ENCODE assay signal across 8 cellular contexts in the genomic region with DNA sequence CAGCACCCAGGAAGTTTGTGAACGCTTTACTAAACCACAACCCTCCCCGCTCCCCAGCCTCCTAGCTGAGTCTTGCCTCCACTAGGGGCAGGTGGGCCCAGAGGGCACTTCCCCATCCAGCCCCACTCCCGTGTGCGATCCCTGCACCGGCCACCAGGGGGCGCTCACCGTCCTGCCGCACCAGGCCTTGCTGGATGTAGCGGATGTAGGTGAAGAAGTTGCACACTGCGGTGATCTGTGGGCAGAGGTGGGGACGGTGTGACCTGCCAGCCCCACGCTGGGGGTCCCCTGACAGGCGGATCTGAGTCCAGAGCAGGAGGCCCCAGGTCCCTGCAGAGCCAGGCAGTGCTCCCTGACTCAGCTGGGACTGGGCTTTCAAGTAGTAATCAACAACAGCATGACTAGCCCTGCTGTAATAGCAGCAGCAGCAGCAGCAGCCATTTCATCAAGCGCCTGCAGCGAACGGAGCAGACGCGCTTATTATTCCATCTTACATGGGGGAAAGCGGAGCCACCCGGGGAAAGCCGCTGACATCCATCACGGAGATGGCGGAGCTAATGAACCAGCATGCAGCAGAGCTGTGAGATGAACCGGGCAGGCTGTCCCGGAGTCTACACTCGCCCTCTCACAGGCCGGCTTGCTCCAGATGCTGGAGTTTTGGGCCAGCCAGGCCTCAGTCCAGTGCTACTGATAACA. TPM values are rescaled to one million over a fixed set of nuclear protein-coding genes. Genes with fewer than 3 reads are reported as not detected.
DNase-seq lines count a peak whose midpoint lies in the region; ATAC-seq, FAIRE-seq and TF ChIP-seq lines count a peak whose summit lies in the region.

No MANE protein-coding gene starts in this region.

- H3K27me3 ChIP-seq in WERI-Rb-1 (ENCODE audit: insufficient read depth, low read depth, severe bottlenecking), result no peaks in the 10 kb centered on the region

- no peaks in the 10 kb centered on the region for H3K9me3 ChIP-seq in WERI-Rb-1 (ENCODE audit: severe bottlenecking)

- no peak overlapping the region for H3K4me3 ChIP-seq in WERI-Rb-1 (ENCODE audit: low read depth, low read length)

- DNase-seq in GM12891 (ENCODE audit: insufficient read length, low spot score) (peak; percentile 99), NCI-H2227 (lab: John Stamatoyannopoulos, UW; ENCODE audit: unreplicated experiment) (peak; percentile 90), WERI-Rb-1 (peak; percentile 90), brain pericyte (ENCODE audit: low read depth, low spot score) (peak; percentile 62), iris pigment epithelial cell (ENCODE audit: low read depth) (peak; percentile 58)
- DNase-seq in stimulated activated CD4-positive, alpha-beta T cell treated with anti-CD3 and anti-CD28 coated beads, Interleukin-1b, Interleukin-23, amount 100 ng/mL, for 1 hour (ENCODE audit: low read depth in 2 of 2), result peak; percentile 83 to 95

- peak; percentile 94 for FAIRE-seq in GM12891 (lab: Jason Lieb, UNC)

- TF ChIP-seq POLR2A in GM12891 (IDR thresholded peaks at IDR 0.05; ENCODE audit: low read depth, low read length), result no peak

- H3K36me3 ChIP-seq in WERI-Rb-1, result no peaks in the 10 kb centered on the region

- no peak overlapping the region for H3K27ac ChIP-seq in WERI-Rb-1

- TF ChIP-seq CTCF in WERI-Rb-1 (IDR thresholded peaks at IDR 0.05; ENCODE audit: low read depth, low read length), result peak; percentile 98

- ATAC-seq in HG03045 (IDR thresholded peaks at IDR 0.05; ENCODE audit: unreplicated experiment) (peak; percentile 55), HG03095 (IDR thresholded peaks at IDR 0.05; ENCODE audit: unreplicated experiment) (no peak)

TF ChIP-seq in GM12891, 5 proteins besides CTCF, POLR2A, EP300 and RAD21:
- TF ChIP-seq SPI1 (IDR thresholded peaks at IDR 0.05; ENCODE audit: low read depth, low read length), result peak; percentile 89
- no peak for TF ChIP-seq PAX5 (IDR thresholded peaks at IDR 0.05; ENCODE audit: insufficient read depth, low read length, severe bottlenecking)
- no peak for TF ChIP-seq POLR2AphosphoS5 (IDR thresholded peaks at IDR 0.05; ENCODE audit: low read depth, low read length)
- no peak for TF ChIP-seq POU2F2 (IDR thresholded peaks at IDR 0.05; ENCODE audit: low read depth, low read length)
- TF ChIP-seq TAF1 (IDR thresholded peaks at IDR 0.05; ENCODE audit: low read depth, low read length), result no peak
TF ChIP-seq in GM12891: peak in this region for 1.

RNA-seq across cellular contexts. Expression of a gene that starts 7.9 kb away (rescaled TPM):
- polyA plus RNA-seq in GM12891 (2012; ENCODE audit: low read depth, missing spikeins), result 4.0 TPM

RNA-seq across cellular contexts. Expression of a gene that starts 18.1 kb away (rescaled TPM):
- 0.12 TPM for polyA plus RNA-seq in GM12891 (2012; ENCODE audit: low read depth, missing spikeins)

RNA-seq across cellular contexts. Expression of a gene that starts 50.9 kb away (rescaled TPM):
- 1.4 TPM for polyA plus RNA-seq in GM12891 (2012; ENCODE audit: low read depth, missing spikeins)
